Comparison of ENCODE assay signal across 1 cellular context in genomic region chr3:121855555-121855954, GRCh38.
TF ChIP-seq lines count a peak whose summit lies in the region.

No MANE protein-coding gene starts in this region.

TF ChIP-seq in H1, 55 proteins besides CTCF, POLR2A, EP300 and RAD21:
- TF ChIP-seq CBX5 (IDR thresholded peaks at IDR 0.05; ENCODE audit: low read depth, low read length), result no peak
